ENCODE assay signal across 10 cellular contexts in the genomic region with DNA sequence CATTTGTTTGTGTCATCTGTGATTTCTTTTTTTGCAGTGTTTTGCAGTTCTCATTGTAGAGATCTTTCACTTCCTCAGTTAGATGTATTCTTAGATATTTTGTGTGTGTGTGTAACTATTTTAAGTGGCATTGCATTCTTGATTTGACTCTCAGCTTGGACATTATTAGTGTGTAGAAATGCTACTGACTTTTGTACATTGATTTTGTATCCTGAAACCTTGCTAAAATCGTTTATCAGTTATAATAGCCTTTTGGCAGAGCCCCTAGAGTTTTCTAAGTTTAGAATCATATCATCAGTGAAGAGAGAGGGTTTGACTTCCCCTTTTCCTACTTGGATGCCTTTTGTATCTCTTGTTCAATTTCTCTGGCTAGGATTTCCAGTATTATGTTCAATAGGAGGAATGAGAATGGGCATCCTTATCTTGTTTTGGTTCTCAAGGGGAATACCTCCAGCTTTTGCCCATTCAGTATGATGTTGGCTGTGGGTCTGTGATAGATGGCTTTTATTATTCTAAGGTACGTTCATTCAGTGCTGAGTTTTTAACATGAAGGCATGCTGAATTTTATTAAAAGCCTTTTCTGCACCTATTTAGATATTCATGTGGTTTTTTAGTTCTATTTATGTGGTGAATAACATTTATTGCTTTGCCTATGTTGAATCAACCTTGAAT.
DNase-seq lines count a peak whose midpoint lies in the region; ATAC-seq, FAIRE-seq and TF ChIP-seq lines count a peak whose summit lies in the region.
"Had no signal": no experiment of that assay in that cellular context is flagged by ENCODE, and none has a peak within 500 bp of the region (broad histone marks: within the 10 kb centered on the region; RNA-seq: fewer than 3 reads in every experiment).

No MANE protein-coding gene starts in this region.

- no peak for TF ChIP-seq EP300 in transverse colon (IDR thresholded peaks at IDR 0.05; ENCODE audit: low read depth)

- H3K9me2 ChIP-seq in MM.1S (replicated peaks; ENCODE audit: insufficient read depth, low read length) (no peaks in the 10 kb centered on the region), Karpas-422 (replicated peaks; ENCODE audit: insufficient read depth, low read length) (no peaks in the 10 kb centered on the region)

- H3K27me3 ChIP-seq in MM.1S (replicated peaks; ENCODE audit: insufficient read depth, low read length) (no peaks in the 10 kb centered on the region), Karpas-422 (ENCODE audit: low read length) (no peaks in the 10 kb centered on the region), transverse colon (no peaks in the 10 kb centered on the region), osteoblast (ENCODE audit: insufficient read depth, low read length) (no peaks in the 10 kb centered on the region), right lobe of liver (no peaks in the 10 kb centered on the region)

- H4K20me1 ChIP-seq in MM.1S (ENCODE audit: insufficient read depth, low read length) = no peaks in the 10 kb centered on the region
- no peaks in the 10 kb centered on the region for H4K20me1 ChIP-seq in Karpas-422 (ENCODE audit: insufficient read depth, low read depth, low read length)
- no peaks in the 10 kb centered on the region for H4K20me1 ChIP-seq in osteoblast (ENCODE audit: insufficient read depth, low read length)

- in situ Hi-C loops in transverse colon (cut with MboI; ENCODE audit: low pct_ligation_motif_present in 1 of 4, low pct_unique_long_range_greater_than_20kb in 1 of 4, low sequenced_read_pairs in 3 of 4) = loop anchor here in 1 of 4 donors (25.0 kb wide), 1 partner anchor 482 kb away; no protein-coding TSS in a partner anchor

- TF ChIP-seq CTCF in MM.1S (IDR thresholded peaks at IDR 0.05; ENCODE audit: low read length) (no peak), transverse colon (IDR thresholded peaks at IDR 0.05) (no peak), osteoblast (IDR thresholded peaks at IDR 0.05; ENCODE audit: extremely low read depth, low read depth, low read length) (no peak), right lobe of liver (IDR thresholded peaks at IDR 0.05) (no peak)

- H2AFZ ChIP-seq in MM.1S (ENCODE audit: low read length) (no peak overlapping the region), Karpas-422 (ENCODE audit: low read length) (no peak overlapping the region), osteoblast (ENCODE audit: low read length) (no peak overlapping the region)

- no peak for TF ChIP-seq POLR2A in transverse colon (IDR thresholded peaks at IDR 0.05)
- TF ChIP-seq POLR2A in right lobe of liver (IDR thresholded peaks at IDR 0.05) = no peak

- ATAC-seq in GM21360 (IDR thresholded peaks at IDR 0.05; ENCODE audit: unreplicated experiment) = peak; percentile 92
- peak; percentile 84 for ATAC-seq in HG02981 (IDR thresholded peaks at IDR 0.05; ENCODE audit: unreplicated experiment)
- no peak for ATAC-seq in right lobe of liver

- 61 to 65% methylated on average over 2 of the region's 2 CpGs for WGBS in transverse colon (ENCODE audit: low coverage in 1 of 2), 2 donors
- WGBS in right lobe of liver (ENCODE audit: insufficient coverage, low coverage, low lambda C conversion rate, missing lambda C conversion rate) = 26% methylated on average over 2 of the region's 2 CpGs

- H3K79me2 ChIP-seq in MM.1S (ENCODE audit: low read length) (no peaks in the 10 kb centered on the region), Karpas-422 (ENCODE audit: low read length) (no peaks in the 10 kb centered on the region), osteoblast (ENCODE audit: insufficient read depth, low read length) (no peaks in the 10 kb centered on the region)

- no peaks in the 10 kb centered on the region for H3K36me3 ChIP-seq in MM.1S (replicated peaks; ENCODE audit: insufficient read depth, low read length)
- no peaks in the 10 kb centered on the region for H3K36me3 ChIP-seq in Karpas-422 (ENCODE audit: insufficient read depth, low read length)
- no peaks in the 10 kb centered on the region for H3K36me3 ChIP-seq in transverse colon
- H3K36me3 ChIP-seq in osteoblast (ENCODE audit: insufficient read depth, low read length) = no peaks in the 10 kb centered on the region
- H3K36me3 ChIP-seq in right lobe of liver = no peaks in the 10 kb centered on the region

- H3K27ac ChIP-seq in MM.1S (ENCODE audit: low read length) = peak overlapping the region; percentile 45; the same call in 1 of the 2 replicates
- H3K27ac ChIP-seq in Karpas-422 (ENCODE audit: low read length) = no peak overlapping the region
- no peak overlapping the region for H3K27ac ChIP-seq in transverse colon
- H3K27ac ChIP-seq in osteoblast (ENCODE audit: low read depth, low read length) = no peak overlapping the region
- H3K27ac ChIP-seq in right lobe of liver = no peak overlapping the region

- H3K4me3 ChIP-seq in MM.1S (ENCODE audit: low read length) (no peak overlapping the region), Karpas-422 (ENCODE audit: low read length) (no peak overlapping the region), transverse colon (no peak overlapping the region), osteoblast (ENCODE audit: insufficient read depth, low read length) (no peak overlapping the region), right lobe of liver (no peak overlapping the region)

- intact Hi-C loops in transverse colon (cut with DNase I; ENCODE audit: low total_unique reads) (no loop called here), right lobe of liver (cut with DNase I) (no loop called here)

- H3K9ac ChIP-seq in MM.1S (ENCODE audit: low read length) (no peak overlapping the region), Karpas-422 (ENCODE audit: low read length) (no peak overlapping the region)

- no peak for DNase-seq in GM18507 (ENCODE audit: extremely low spot score, insufficient read length, low read depth)
- no peak for DNase-seq in MM.1S
- DNase-seq in Karpas-422 = no peak
- no peak for DNase-seq in transverse colon
- DNase-seq in osteoblast (ENCODE audit: insufficient read length, low spot score, missing footprints) = no peak
- no peak for DNase-seq in right lobe of liver
- DNase-seq: C1 segment of cervical spinal cord, NCI-H2029 had no signal

- H3K4me2 ChIP-seq in MM.1S (ENCODE audit: low read depth, low read length) (peak overlapping the region; percentile 38; the same call in 1 of the 2 replicates), Karpas-422 (ENCODE audit: low read depth, low read length, poor library complexity, severe bottlenecking) (no peak overlapping the region), osteoblast (ENCODE audit: insufficient read depth, low read length) (no peak overlapping the region)

- peak; percentile 89 for FAIRE-seq in GM18507 (lab: Jason Lieb, UNC)

- H3F3A ChIP-seq in MM.1S (ENCODE audit: insufficient read depth, low read length) = peaks cover 4% of the 10 kb centered on the region; the same call in 1 of the 2 replicates

- H3K9me3 ChIP-seq in MM.1S (replicated peaks; ENCODE audit: insufficient read depth, low read length) (no peaks in the 10 kb centered on the region), Karpas-422 (ENCODE audit: low read length) (no peaks in the 10 kb centered on the region), transverse colon (peaks cover 8 to 11% of the 10 kb centered on the region in 2 donors), osteoblast (ENCODE audit: low read depth, low read length) (no peaks in the 10 kb centered on the region), right lobe of liver (no peaks in the 10 kb centered on the region)

- H3K4me1 ChIP-seq in MM.1S (ENCODE audit: low read length) (peaks cover 22% of the 10 kb centered on the region), Karpas-422 (ENCODE audit: low read length) (peaks cover 8% of the 10 kb centered on the region), transverse colon (no peaks in the 10 kb centered on the region), osteoblast (ENCODE audit: insufficient read depth, low read length) (no peaks in the 10 kb centered on the region), right lobe of liver (no peaks in the 10 kb centered on the region)

Comparison
In these comparisons a context has a peak if more than half of its experiments do, and no peak if none do; other contexts are left out.
1. ATAC-seq: peak in GM21360 (single experiment) and HG02981 (single experiment); none in right lobe of liver (0 of 4).